ENCODE assay signal across 2 cellular contexts in genomic region chr11:76702378-76703128, GRCh38.
TF ChIP-seq lines count a peak whose summit lies in the region.

No MANE protein-coding gene starts in this region.

TF ChIP-seq in GM23338, 12 proteins besides CTCF, POLR2A, EP300 and RAD21:
- no peak for TF ChIP-seq NANOG (IDR thresholded peaks at IDR 0.05; ENCODE audit: borderline replicate concordance)
- no peak for TF ChIP-seq ZNF331 (CRISPR knock-in tag; IDR thresholded peaks at IDR 0.05; ENCODE audit: low read depth)
- TF ChIP-seq STAT1 (IDR thresholded peaks at IDR 0.05; ENCODE audit: unreplicated experiment), result no peak
- TF ChIP-seq EZH2phosphoT487 (IDR thresholded peaks at IDR 0.05; ENCODE audit: unreplicated experiment), result no peak
- no peak for TF ChIP-seq ZNF114 (CRISPR knock-in tag; IDR thresholded peaks at IDR 0.05)
- TF ChIP-seq CREB1 (CRISPR knock-in tag; IDR thresholded peaks at IDR 0.05; ENCODE audit: low read depth), result no peak
- no peak for TF ChIP-seq REST (IDR thresholded peaks at IDR 0.05; ENCODE audit: unreplicated experiment)
- TF ChIP-seq, protein P1, sequence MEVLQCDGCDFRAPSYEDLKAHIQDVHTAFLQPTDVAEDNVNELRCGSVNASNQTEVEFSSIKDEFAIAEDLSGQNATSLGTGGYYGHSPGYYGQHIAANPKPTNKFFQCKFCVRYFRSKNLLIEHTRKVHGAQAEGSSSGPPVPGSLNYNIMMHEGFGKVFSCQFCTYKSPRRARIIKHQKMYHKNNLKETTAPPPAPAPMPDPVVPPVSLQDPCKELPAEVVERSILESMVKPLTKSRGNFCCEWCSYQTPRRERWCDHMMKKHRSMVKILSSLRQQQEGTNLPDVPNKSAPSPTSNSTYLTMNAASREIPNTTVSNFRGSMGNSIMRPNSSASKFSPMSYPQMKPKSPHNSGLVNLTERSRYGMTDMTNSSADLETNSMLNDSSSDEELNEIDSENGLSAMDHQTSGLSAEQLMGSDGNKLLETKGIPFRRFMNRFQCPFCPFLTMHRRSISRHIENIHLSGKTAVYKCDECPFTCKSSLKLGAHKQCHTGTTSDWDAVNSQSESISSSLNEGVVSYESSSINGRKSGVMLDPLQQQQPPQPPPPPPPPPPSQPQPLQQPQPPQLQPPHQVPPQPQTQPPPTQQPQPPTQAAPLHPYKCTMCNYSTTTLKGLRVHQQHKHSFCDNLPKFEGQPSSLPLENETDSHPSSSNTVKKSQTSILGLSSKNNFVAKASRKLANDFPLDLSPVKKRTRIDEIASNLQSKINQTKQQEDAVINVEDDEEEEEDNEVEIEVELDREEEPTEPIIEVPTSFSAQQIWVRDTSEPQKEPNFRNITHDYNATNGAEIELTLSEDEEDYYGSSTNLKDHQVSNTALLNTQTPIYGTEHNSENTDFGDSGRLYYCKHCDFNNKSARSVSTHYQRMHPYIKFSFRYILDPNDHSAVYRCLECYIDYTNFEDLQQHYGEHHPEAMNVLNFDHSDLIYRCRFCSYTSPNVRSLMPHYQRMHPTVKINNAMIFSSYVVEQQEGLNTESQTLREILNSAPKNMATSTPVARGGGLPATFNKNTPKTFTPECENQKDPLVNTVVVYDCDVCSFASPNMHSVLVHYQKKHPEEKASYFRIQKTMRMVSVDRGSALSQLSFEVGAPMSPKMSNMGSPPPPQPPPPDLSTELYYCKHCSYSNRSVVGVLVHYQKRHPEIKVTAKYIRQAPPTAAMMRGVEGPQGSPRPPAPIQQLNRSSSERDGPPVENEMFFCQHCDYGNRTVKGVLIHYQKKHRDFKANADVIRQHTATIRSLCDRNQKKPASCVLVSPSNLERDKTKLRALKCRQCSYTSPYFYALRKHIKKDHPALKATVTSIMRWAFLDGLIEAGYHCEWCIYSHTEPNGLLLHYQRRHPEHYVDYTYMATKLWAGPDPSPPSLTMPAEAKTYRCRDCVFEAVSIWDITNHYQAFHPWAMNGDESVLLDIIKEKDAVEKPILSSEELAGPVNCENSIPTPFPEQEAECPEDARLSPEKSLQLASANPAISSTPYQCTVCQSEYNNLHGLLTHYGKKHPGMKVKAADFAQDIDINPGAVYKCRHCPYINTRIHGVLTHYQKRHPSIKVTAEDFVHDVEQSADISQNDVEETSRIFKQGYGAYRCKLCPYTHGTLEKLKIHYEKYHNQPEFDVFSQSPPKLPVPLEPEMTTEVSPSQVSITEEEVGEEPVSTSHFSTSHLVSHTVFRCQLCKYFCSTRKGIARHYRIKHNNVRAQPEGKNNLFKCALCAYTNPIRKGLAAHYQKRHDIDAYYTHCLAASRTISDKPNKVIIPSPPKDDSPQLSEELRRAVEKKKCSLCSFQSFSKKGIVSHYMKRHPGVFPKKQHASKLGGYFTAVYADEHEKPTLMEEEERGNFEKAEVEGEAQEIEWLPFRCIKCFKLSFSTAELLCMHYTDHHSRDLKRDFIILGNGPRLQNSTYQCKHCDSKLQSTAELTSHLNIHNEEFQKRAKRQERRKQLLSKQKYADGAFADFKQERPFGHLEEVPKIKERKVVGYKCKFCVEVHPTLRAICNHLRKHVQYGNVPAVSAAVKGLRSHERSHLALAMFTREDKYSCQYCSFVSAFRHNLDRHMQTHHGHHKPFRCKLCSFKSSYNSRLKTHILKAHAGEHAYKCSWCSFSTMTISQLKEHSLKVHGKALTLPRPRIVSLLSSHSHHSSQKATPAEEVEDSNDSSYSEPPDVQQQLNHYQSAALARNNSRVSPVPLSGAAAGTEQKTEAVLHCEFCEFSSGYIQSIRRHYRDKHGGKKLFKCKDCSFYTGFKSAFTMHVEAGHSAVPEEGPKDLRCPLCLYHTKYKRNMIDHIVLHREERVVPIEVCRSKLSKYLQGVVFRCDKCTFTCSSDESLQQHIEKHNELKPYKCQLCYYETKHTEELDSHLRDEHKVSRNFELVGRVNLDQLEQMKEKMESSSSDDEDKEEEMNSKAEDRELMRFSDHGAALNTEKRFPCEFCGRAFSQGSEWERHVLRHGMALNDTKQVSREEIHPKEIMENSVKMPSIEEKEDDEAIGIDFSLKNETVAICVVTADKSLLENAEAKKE (CRISPR knock-in tag; IDR thresholded peaks at IDR 0.05), result no peak
- TF ChIP-seq POLR2AphosphoS5 (IDR thresholded peaks at IDR 0.05; ENCODE audit: low read depth), result no peak
- TF ChIP-seq, protein P2, sequence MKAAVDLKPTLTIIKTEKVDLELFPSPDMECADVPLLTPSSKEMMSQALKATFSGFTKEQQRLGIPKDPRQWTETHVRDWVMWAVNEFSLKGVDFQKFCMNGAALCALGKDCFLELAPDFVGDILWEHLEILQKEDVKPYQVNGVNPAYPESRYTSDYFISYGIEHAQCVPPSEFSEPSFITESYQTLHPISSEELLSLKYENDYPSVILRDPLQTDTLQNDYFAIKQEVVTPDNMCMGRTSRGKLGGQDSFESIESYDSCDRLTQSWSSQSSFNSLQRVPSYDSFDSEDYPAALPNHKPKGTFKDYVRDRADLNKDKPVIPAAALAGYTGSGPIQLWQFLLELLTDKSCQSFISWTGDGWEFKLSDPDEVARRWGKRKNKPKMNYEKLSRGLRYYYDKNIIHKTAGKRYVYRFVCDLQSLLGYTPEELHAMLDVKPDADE (IDR thresholded peaks at IDR 0.05), result no peak
- TF ChIP-seq JUNB (IDR thresholded peaks at IDR 0.05; ENCODE audit: unreplicated experiment), result no peak
- TF ChIP-seq EZH2 (IDR thresholded peaks at IDR 0.05; ENCODE audit: low read depth, unreplicated experiment), result no peak
TF ChIP-seq in GM23338: peak in this region for 0.

TF ChIP-seq in K562, 482 proteins besides CTCF, POLR2A, EP300 and RAD21 (continues in another document):
- TF ChIP-seq CHAMP1 (IDR thresholded peaks at IDR 0.05) (peak; percentile 81), HNRNPLL (IDR thresholded peaks at IDR 0.05; ENCODE audit: low read depth, low read length, poor library complexity, severe bottlenecking) (no peak), CREBBP (IDR thresholded peaks at IDR 0.05; ENCODE audit: low read depth, low read length) (no peak), RUNX1 (IDR thresholded peaks at IDR 0.05; ENCODE audit: low read depth) (no peak), MCM2 (IDR thresholded peaks at IDR 0.05; ENCODE audit: low read depth) (no peak), ZNF41 (CRISPR knock-in tag; conservative IDR thresholded peaks at IDR 0.05) (no peak), CEBPZ (IDR thresholded peaks at IDR 0.05; ENCODE audit: borderline replicate concordance, low read depth, low read length) (no peak), SMAD1 (IDR thresholded peaks at IDR 0.05; ENCODE audit: low read depth, low read length, partially characterized antibody) (no peak), ZNF212 (CRISPR knock-in tag; IDR thresholded peaks at IDR 0.05) (0 out of 2 replicates have a peak, but pooled peaks have one; percentile 23), E2F3 (CRISPR knock-in tag; IDR thresholded peaks at IDR 0.05) (no peak), KHSRP (IDR thresholded peaks at IDR 0.05) (0 out of 2 replicates have a peak, but pooled peaks have one; percentile 26), THAP12 (CRISPR knock-in tag; IDR thresholded peaks at IDR 0.05) (no peak), NELFE (IDR thresholded peaks at IDR 0.05; ENCODE audit: insufficient read depth, insufficient read length) (no peak), ZNF280B (CRISPR knock-in tag; IDR thresholded peaks at IDR 0.05) (no peak), NONO (IDR thresholded peaks at IDR 0.05; ENCODE audit: low read depth in 2 of 2, low read length in 1 of 2) (0 out of 4 replicates have a peak, but pooled peaks of 1 of the 2 experiments have one; percentile 44), GATA2 (CRISPR knock-in tag; IDR thresholded peaks at IDR 0.05) (peak; percentile 86), FOSL1 (tag; conservative IDR thresholded peaks at IDR 0.05) (peak; percentile 98), COPS2 (conservative IDR thresholded peaks at IDR 0.05) (no peak), CBX1 (IDR thresholded peaks at IDR 0.05; ENCODE audit: low read depth) (peak; percentile 63; the same call in 1 of the 2 replicates)
- TF ChIP-seq, protein P3, sequence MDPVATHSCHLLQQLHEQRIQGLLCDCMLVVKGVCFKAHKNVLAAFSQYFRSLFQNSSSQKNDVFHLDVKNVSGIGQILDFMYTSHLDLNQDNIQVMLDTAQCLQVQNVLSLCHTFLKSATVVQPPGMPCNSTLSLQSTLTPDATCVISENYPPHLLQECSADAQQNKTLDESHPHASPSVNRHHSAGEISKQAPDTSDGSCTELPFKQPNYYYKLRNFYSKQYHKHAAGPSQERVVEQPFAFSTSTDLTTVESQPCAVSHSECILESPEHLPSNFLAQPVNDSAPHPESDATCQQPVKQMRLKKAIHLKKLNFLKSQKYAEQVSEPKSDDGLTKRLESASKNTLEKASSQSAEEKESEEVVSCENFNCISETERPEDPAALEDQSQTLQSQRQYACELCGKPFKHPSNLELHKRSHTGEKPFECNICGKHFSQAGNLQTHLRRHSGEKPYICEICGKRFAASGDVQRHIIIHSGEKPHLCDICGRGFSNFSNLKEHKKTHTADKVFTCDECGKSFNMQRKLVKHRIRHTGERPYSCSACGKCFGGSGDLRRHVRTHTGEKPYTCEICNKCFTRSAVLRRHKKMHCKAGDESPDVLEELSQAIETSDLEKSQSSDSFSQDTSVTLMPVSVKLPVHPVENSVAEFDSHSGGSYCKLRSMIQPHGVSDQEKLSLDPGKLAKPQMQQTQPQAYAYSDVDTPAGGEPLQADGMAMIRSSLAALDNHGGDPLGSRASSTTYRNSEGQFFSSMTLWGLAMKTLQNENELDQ (CRISPR knock-in tag; IDR thresholded peaks at IDR 0.05; ENCODE audit: borderline replicate concordance), result no peak
- TF ChIP-seq, protein P4, sequence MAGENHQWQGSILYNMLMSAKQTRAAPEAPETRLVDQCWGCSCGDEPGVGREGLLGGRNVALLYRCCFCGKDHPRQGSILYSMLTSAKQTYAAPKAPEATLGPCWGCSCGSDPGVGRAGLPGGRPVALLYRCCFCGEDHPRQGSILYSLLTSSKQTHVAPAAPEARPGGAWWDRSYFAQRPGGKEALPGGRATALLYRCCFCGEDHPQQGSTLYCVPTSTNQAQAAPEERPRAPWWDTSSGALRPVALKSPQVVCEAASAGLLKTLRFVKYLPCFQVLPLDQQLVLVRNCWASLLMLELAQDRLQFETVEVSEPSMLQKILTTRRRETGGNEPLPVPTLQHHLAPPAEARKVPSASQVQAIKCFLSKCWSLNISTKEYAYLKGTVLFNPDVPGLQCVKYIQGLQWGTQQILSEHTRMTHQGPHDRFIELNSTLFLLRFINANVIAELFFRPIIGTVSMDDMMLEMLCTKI (IDR thresholded peaks at IDR 0.05; ENCODE audit: partially characterized antibody), result no peak
